ENCODE assay signal across 13 cellular contexts in the genomic region with DNA sequence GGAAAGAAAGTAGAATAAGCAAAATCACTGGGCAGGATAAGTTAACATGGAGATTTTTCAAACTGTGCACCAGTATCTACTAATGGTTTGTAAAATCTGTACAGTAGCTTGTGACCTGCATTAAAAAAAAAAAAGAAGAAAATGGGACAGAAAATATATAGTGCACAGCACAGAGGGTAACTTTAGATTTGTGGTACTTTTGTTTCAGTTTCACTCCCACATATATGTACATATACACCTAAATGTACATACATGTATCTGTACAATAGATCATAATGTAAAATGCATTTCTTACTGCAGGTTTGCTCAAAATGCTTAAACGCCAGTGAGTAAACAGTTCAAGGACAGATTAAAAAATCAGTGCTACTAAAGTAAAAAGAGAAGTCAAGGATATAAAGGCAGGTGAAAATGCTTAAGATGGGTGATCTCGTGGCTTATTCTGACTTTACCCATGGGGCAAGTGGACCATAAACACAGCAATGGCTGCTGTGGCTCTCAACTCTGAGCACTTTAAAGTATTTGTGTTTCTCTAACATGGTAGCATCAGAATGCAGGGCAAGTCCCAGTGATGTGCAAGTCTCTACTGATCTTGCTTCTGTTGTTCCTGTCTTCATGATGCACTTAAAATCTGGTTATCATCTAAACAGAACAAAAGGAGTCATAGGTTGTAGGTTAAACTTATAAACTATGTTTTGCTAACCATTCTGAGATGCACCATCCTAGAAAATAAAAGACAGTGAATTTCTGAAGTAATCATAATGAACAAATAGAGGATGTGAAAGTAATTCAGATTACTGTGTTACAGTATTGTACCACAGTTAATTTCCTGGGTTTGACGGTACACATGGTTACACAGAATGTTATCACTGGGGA.
DNase-seq lines count a peak whose midpoint lies in the region; ATAC-seq, FAIRE-seq and TF ChIP-seq lines count a peak whose summit lies in the region.
"Had no signal": no experiment of that assay in that cellular context is flagged by ENCODE, and none has a peak within 500 bp of the region (broad histone marks: within the 10 kb centered on the region; RNA-seq: fewer than 3 reads in every experiment).

No MANE protein-coding gene starts in this region.

- intact Hi-C loops in pancreas (cut with DNase I) (no loop called here), head of caudate nucleus (cut with DNase I) (no loop called here)

- H3K4me1 Mint-ChIP-seq in naive B cell: peaks cover 27 to 37% (median 34%) of the 10 kb centered on the region in 3 donors

- TF ChIP-seq CTCF in pancreas (IDR thresholded peaks at IDR 0.05): no peak

- H3K9me3 ChIP-seq in pancreas: no peaks in the 10 kb centered on the region
- H3K9me3 ChIP-seq: SK-N-SH had no signal

- peak overlapping the region in 6 of 8 donors; percentile 2 to 65 (median 36) for H3K4me3 Mint-ChIP-seq in naive B cell

- H3K4me3 ChIP-seq in pancreas: no peak overlapping the region
- H3K4me3 ChIP-seq: cardiac muscle cell had no signal

- no peak overlapping the region for H3K27ac ChIP-seq in pancreas
- H3K27ac ChIP-seq: cardiac muscle cell had no signal

- DNase-seq in naive B cell (peak; percentile 60), NCI-H526 treated with DMSO at 0.1 percent for 48 hours (lab: John Stamatoyannopoulos, UW) (no peak), OCI-M1 (lab: John Stamatoyannopoulos, UW) (no peak), pancreas (no peak), head of caudate nucleus (no peak)
- DNase-seq: activated CD8-positive, alpha-beta memory T cell treated with anti-CD3 and anti-CD28 coated beads, Interleukin-2, amount 50 U/mL, for 4 hours; mammary epithelial cell; NCI-H2081 treated with DMSO at 0.1 percent for 48 hours; SK-N-SH had no signal

- peak overlapping the region in 2 of 6 donors; percentile 1 to 13 for H3K27ac Mint-ChIP-seq in naive B cell

- no peaks in the 10 kb centered on the region for H3K4me1 ChIP-seq in pancreas

- peaks cover 45 to 69% (median 57%) of the 10 kb centered on the region in 3 donors for H3K27me3 Mint-ChIP-seq in naive B cell

- H3K36me3 ChIP-seq in pancreas: no peaks in the 10 kb centered on the region
- H3K36me3 ChIP-seq: cardiac muscle cell had no signal

- no peaks in the 10 kb centered on the region for H3K27me3 ChIP-seq in pancreas
- H3K27me3 ChIP-seq: cardiac muscle cell had no signal

- FAIRE-seq in pancreas (lab: Jason Lieb, UNC): no peak

- H3K36me3 Mint-ChIP-seq in naive B cell: peaks cover 10 to 19% of the 10 kb centered on the region in 2 donors

- peaks cover 0 to 18% (median 9%) of the 10 kb centered on the region in 7 donors for H3K9me3 Mint-ChIP-seq in naive B cell

- ATAC-seq in GM19035 (IDR thresholded peaks at IDR 0.05; ENCODE audit: unreplicated experiment) (peak; percentile 96), HG02623 (IDR thresholded peaks at IDR 0.05; ENCODE audit: unreplicated experiment) (peak; percentile 90), HG03457 (IDR thresholded peaks at IDR 0.05; ENCODE audit: unreplicated experiment) (peak; percentile 95), naive B cell (ENCODE audit: low read depth in 2 of 2) (peak; percentile 99), pancreas (no peak)

- WGBS in pancreas, 2 donors: 65 to 67% methylated on average over 3 of the region's 3 CpGs

Comparison
In these comparisons a context has a peak if more than half of its experiments do, and no peak if none do; other contexts are left out.
1. ATAC-seq: peak in GM19035 (single experiment), HG02623 (single experiment), HG03457 (single experiment) and naive B cell (2 of 2); none in pancreas (0 of 4).